Comparison of ENCODE assay signal across 1 cellular context in the genomic region with DNA sequence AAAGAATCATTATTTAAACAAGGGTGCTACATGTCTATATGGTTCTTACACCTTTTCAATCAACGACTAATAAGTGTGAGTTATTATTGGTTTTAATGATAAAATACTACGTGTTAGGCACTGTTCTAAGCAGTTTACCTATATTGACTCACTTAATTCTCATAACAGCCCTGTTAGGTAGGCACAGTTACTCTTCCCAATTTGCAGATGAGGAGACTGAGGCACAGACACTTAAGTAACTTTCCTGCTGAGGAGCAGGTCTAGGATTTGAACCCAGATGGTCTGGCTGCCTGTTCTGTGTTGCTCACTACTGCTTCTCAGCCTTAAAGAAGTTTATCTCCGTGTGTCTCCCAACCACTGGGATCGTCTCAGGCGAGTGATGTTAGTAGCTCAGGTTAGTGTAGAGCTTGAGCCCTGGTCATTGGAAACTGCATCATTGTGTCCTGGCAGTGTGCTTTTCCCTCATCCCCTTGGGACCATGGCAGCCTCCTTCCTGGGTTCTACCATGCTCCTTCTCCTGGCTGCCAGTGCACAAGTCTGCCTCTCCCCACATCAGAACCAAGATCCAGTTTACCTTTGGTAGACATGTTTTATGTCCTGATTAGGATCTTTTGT.
TF ChIP-seq lines count a peak whose summit lies in the region.

No MANE protein-coding gene starts in this region.

TF ChIP-seq in HepG2, 621 proteins besides CTCF, POLR2A, EP300 and RAD21:
- TF ChIP-seq SP4 (CRISPR knock-in tag; IDR thresholded peaks at IDR 0.05), result no peak
- no peak for TF ChIP-seq EZH2 (conservative IDR thresholded peaks at IDR 0.05; ENCODE audit: low read depth, low read length)
- TF ChIP-seq ZNF629 (CRISPR knock-in tag; conservative IDR thresholded peaks at IDR 0.05), result peak; percentile 63
- no peak for TF ChIP-seq FOXA3 (CRISPR knock-in tag; IDR thresholded peaks at IDR 0.05)
- no peak for TF ChIP-seq ZBTB43 (CRISPR knock-in tag; conservative IDR thresholded peaks at IDR 0.05)
